In genomic region chr2:60535392-60536312, GRCh38 we compare ENCODE assay signal across 11 cellular contexts. TPM values are rescaled to one million over a fixed set of nuclear protein-coding genes. Genes with fewer than 3 reads are reported as not detected.
DNase-seq lines count a peak whose midpoint lies in the region; ATAC-seq lines count a peak whose summit lies in the region.
"Had no signal": no experiment of that assay in that cellular context is flagged by ENCODE, and none has a peak within 500 bp of the region (broad histone marks: within the 10 kb centered on the region; RNA-seq: fewer than 3 reads in every experiment).

No MANE protein-coding gene starts in this region.

- no peaks in the 10 kb centered on the region for H3K36me3 ChIP-seq in esophagus (ENCODE audit: control insufficient read depth in 2 of 2, insufficient read depth in 2 of 2, low read length in 1 of 2)
- H3K36me3 ChIP-seq: tibial artery had no signal

- peak; percentile 54 for ATAC-seq in GM18508 (IDR thresholded peaks at IDR 0.05; ENCODE audit: insufficient read depth, unreplicated experiment)
- peak; percentile 86 for ATAC-seq in GM21447 (IDR thresholded peaks at IDR 0.05; ENCODE audit: unreplicated experiment)
- peak; percentile 54 for ATAC-seq in HG03097 (IDR thresholded peaks at IDR 0.05; ENCODE audit: low FRiP score, unreplicated experiment)
- ATAC-seq: CD8-positive, alpha-beta T cell had no signal

- DNase-seq in ecto neural progenitor cell (ENCODE audit: low spot score) = no peak
- DNase-seq in T1000 (lab: John Stamatoyannopoulos, UW) = no peak
- DNase-seq in stimulated activated CD4-positive, alpha-beta T cell treated with anti-CD3 and anti-CD28 coated beads, Interleukin-4, amount 100 ng/mL, for 1 hour = no peak
- DNase-seq in SK-N-DZ (ENCODE audit: low spot score) = no peak
- DNase-seq: activated CD4-positive, alpha-beta T cell treated with anti-CD3 and anti-CD28 coated beads, Interleukin-2, amount 50 U/mL, for 1 hour; CD8-positive, alpha-beta T cell; tibial artery had no signal

- H3K27ac ChIP-seq in esophagus (ENCODE audit: low read depth in 2 of 2, low read length in 1 of 2) = peak overlapping the region; percentile 59 to 71
- H3K27ac ChIP-seq: tibial artery had no signal

- H3K9me3 ChIP-seq in esophagus (ENCODE audit: control insufficient read depth in 2 of 2, insufficient read depth in 1 of 2, low read depth in 1 of 2, low read length in 1 of 2) = no peaks in the 10 kb centered on the region
- H3K9me3 ChIP-seq: tibial artery had no signal

- H3K4me3 ChIP-seq in esophagus (ENCODE audit: low read depth in 1 of 2, low read length in 2 of 2) = peak overlapping the region in 1 of 2 donors; percentile 21
- H3K4me3 ChIP-seq: tibial artery had no signal

- 53 to 61% methylated on average over 14 of the region's 14 CpGs for WGBS in esophagus, 2 donors

- no peaks in the 10 kb centered on the region for H3K27me3 ChIP-seq in esophagus (ENCODE audit: control insufficient read depth in 1 of 2, insufficient read depth in 2 of 2, low read length in 2 of 2)

- peaks cover 2 to 5% of the 10 kb centered on the region in 2 donors for H3K4me1 ChIP-seq in esophagus (ENCODE audit: control insufficient read depth in 2 of 2, insufficient read depth in 2 of 2, low read length in 1 of 2)
- H3K4me1 ChIP-seq: tibial artery had no signal

RNA-seq across cellular contexts. Expression of gene BCL11A, which starts 17.8 kb away (rescaled TPM):
- 10 to 100 TPM in 1 of 2 donors, 1 to 10 TPM in 1; 8.6 to 25.5 TPM for polyA plus RNA-seq in esophagus
- 12.0 and 17.2 TPM in 2 replicates for polyA plus RNA-seq in SK-N-DZ (2014; cell fraction: cytosol; rRNA removed)
- polyA plus RNA-seq in SK-N-DZ (2014; cell fraction: nucleus; rRNA removed) = 20.7 and 24.1 TPM in 2 replicates
